In genomic region chr5:181235323-181235688, GRCh38 we compare ENCODE assay signal across 12 cellular contexts. TPM values are rescaled to one million over a fixed set of nuclear protein-coding genes. Genes with fewer than 3 reads are reported as not detected.
DNase-seq lines count a peak whose midpoint lies in the region; ATAC-seq and TF ChIP-seq lines count a peak whose summit lies in the region.
"Had no signal": no experiment of that assay in that cellular context is flagged by ENCODE, and none has a peak within 500 bp of the region (broad histone marks: within the 10 kb centered on the region; RNA-seq: fewer than 3 reads in every experiment).

No MANE protein-coding gene starts in this region.

- H3K9ac ChIP-seq in iPS-18a (ENCODE audit: low read length) = no peak overlapping the region

- peaks cover 6% of the 10 kb centered on the region for H3K4me1 ChIP-seq in A673 (ENCODE audit: insufficient read depth, low read length, poor library complexity, severe bottlenecking)
- H3K4me1 ChIP-seq in iPS-18a (ENCODE audit: control insufficient read depth, low read depth, low read length) = no peaks in the 10 kb centered on the region
- H3K4me1 ChIP-seq: pancreas had no signal

- ATAC-seq in T-helper 17 cell (no peak), GM19351 (IDR thresholded peaks at IDR 0.05; ENCODE audit: unreplicated experiment) (no peak), GM18520 (IDR thresholded peaks at IDR 0.05; ENCODE audit: unreplicated experiment) (no peak)

- H3K27me3 ChIP-seq in A673 (replicated peaks; ENCODE audit: insufficient read depth, low read depth, low read length, poor library complexity) = no peaks in the 10 kb centered on the region
- no peaks in the 10 kb centered on the region for H3K27me3 ChIP-seq in iPS-18a (ENCODE audit: control insufficient read depth, insufficient read depth, low read length)
- H3K27me3 ChIP-seq: pancreas had no signal

- H3K36me3 ChIP-seq in A673 (ENCODE audit: insufficient read depth, low read length, poor library complexity, severe bottlenecking) (peaks cover 68% of the 10 kb centered on the region), iPS-18a (ENCODE audit: control insufficient read depth, low read depth, low read length) (peaks cover 72% of the 10 kb centered on the region)

- H3K4me3 ChIP-seq in A673 (ENCODE audit: low read depth, low read length, poor library complexity, severe bottlenecking) (no peak overlapping the region), iPS-18a (ENCODE audit: low read length) (no peak overlapping the region)
- H3K4me3 ChIP-seq: pancreas had no signal

- peak; percentile 13 for TF ChIP-seq POLR2A in GM18526 (IDR thresholded peaks at IDR 0.05; ENCODE audit: extremely low read depth, insufficient read length)

- no peak for TF ChIP-seq CTCF in A673 (conservative IDR thresholded peaks at IDR 0.05; ENCODE audit: low read depth, low read length)

- H3K4me1 Mint-ChIP-seq in T-helper 17 cell = peaks cover 21% of the 10 kb centered on the region

- H3K27ac ChIP-seq in A673 (ENCODE audit: low read depth, low read length, poor library complexity, severe bottlenecking) (peak overlapping the region; percentile 75), iPS-18a (ENCODE audit: low read length) (peak overlapping the region; percentile 25)
- H3K27ac ChIP-seq: pancreas had no signal

- H3K9me3 ChIP-seq in A673 (ENCODE audit: low read depth, low read length, poor library complexity, severe bottlenecking) = no peaks in the 10 kb centered on the region
- H3K9me3 ChIP-seq in T-helper 17 cell (ENCODE audit: control insufficient read depth, low read length, poor library complexity, severe bottlenecking) = no peaks in the 10 kb centered on the region
- H3K9me3 ChIP-seq in iPS-18a (ENCODE audit: control insufficient read depth, low read depth, low read length) = no peaks in the 10 kb centered on the region
- H3K9me3 ChIP-seq: pancreas had no signal

- intact Hi-C loops in A673 (cut with micrococcal nuclease; ENCODE audit: unreplicated experiment) = no loop called here

- POLR2A ChIA-PET in A673 (lab: Charles Lee; ENCODE audit: low non-redundant PET) = interaction anchor here (0.6 to 0.7 kb wide), 3 partner anchors 9 to 34 kb away, joined by 3 to 4 read pairs (median 3); partner anchors contain the start of gene RACK1

- H3K27ac Mint-ChIP-seq in T-helper 17 cell = peak overlapping the region; percentile 78

- peaks cover 13% of the 10 kb centered on the region for H3K36me3 Mint-ChIP-seq in T-helper 17 cell (ENCODE audit: low read depth)

- DNase-seq in A673 (ENCODE audit: low spot score) (no peak), T-helper 17 cell (no peak), SW 1271 (lab: John Stamatoyannopoulos, UW) (no peak), NCI-H2227 (lab: John Stamatoyannopoulos, UW; ENCODE audit: unreplicated experiment) (no peak)
- DNase-seq: cerebellar nuclear complex, pancreas, substantia nigra, T1000 had no signal

- TSS peak; percentile 65 for BruUV-seq in A673 (replicated peaks; lab: Mats Ljungman, UMichigan)

- H3K4me3 Mint-ChIP-seq in T-helper 17 cell = no peak overlapping the region

- no peaks in the 10 kb centered on the region for H3K27me3 Mint-ChIP-seq in T-helper 17 cell

- CTCF ChIA-PET in A673 (lab: Charles Lee) = no interaction called here

RNA-seq across cellular contexts. Expression of gene RACK1, which starts 8.4 kb away (rescaled TPM):
- total RNA-seq in A673 (2021) (1,719 and 1,726 TPM in 2 replicates), T-helper 17 cell (1,000 to 10,000 TPM; 2,138 to 2,163 TPM)

RNA-seq across cellular contexts. Expression of gene TRIM41, which starts 12.2 kb away (rescaled TPM):
- 24.2 and 24.6 TPM in 2 replicates for total RNA-seq in A673 (2021)
- total RNA-seq in T-helper 17 cell = 10 to 100 TPM; 23.4 to 29.6 TPM

RNA-seq across cellular contexts. Expression of gene TRIM52, which starts 25.6 kb away (rescaled TPM):
- 7.3 and 7.9 TPM in 2 replicates for total RNA-seq in A673 (2021)
- 10 to 100 TPM; 32.2 to 34.6 TPM for total RNA-seq in T-helper 17 cell

RNA-seq across cellular contexts. Expression of gene TRIM7, which starts 30.3 kb away (rescaled TPM):
- 0.96 TPM in 1 of 2 replicates, not detected in the other for total RNA-seq in A673 (2021)
- 1 to 10 TPM; 2.2 to 3.5 TPM for total RNA-seq in T-helper 17 cell
